28 cellular contexts compared by ENCODE assay signal in genomic region chr6:165118736-165119135, GRCh38.
DNase-seq lines count a peak whose midpoint lies in the region; ATAC-seq, FAIRE-seq and TF ChIP-seq lines count a peak whose summit lies in the region.
"Had no signal": no experiment of that assay in that cellular context is flagged by ENCODE, and none has a peak within 500 bp of the region (broad histone marks: within the 10 kb centered on the region; RNA-seq: fewer than 3 reads in every experiment).

No MANE protein-coding gene starts in this region.

- no peak overlapping the region for H3K4me3 Mint-ChIP-seq in neural crest cell
- H3K4me3 Mint-ChIP-seq in stimulated activated effector memory CD8-positive, alpha-beta T cell treated with anti-CD3 and anti-CD28 coated beads, Interleukin-12 subunit alpha, Interleukin-12 subunit beta, amount 100 ng/mL, for 72 hours, result no peak overlapping the region
- H3K4me3 Mint-ChIP-seq: CD4-positive, alpha-beta memory T cell had no signal

- H4K20me1 ChIP-seq in PC-3 (ENCODE audit: low read length) (no peaks in the 10 kb centered on the region), osteoblast (ENCODE audit: insufficient read depth, low read length) (no peaks in the 10 kb centered on the region)
- H4K20me1 ChIP-seq: BLaER1 had no signal

- no peaks in the 10 kb centered on the region for H3K27me3 Mint-ChIP-seq in neural crest cell (ENCODE audit: low read depth)
- H3K27me3 Mint-ChIP-seq: CD4-positive, alpha-beta memory T cell had no signal

- ATAC-seq in PC-3 (peak; percentile 31; the same call in 1 of the 2 replicates), GM21825 (IDR thresholded peaks at IDR 0.05; ENCODE audit: unreplicated experiment) (no peak)
- no peak for ATAC-seq in stimulated activated effector memory CD8-positive, alpha-beta T cell treated with anti-CD3 and anti-CD28 coated beads, Interleukin-12 subunit alpha, Interleukin-12 subunit beta, amount 100 ng/mL, for 72 hours
- ATAC-seq: GM12878, HCT116 had no signal

- TF ChIP-seq CTCF in C4-2B (conservative IDR thresholded peaks at IDR 0.05), result no peak
- TF ChIP-seq CTCF in PC-3 (conservative IDR thresholded peaks at IDR 0.05; ENCODE audit: low read depth, low read length), result no peak
- no peak for TF ChIP-seq CTCF in bronchial epithelial cell (IDR thresholded peaks at IDR 0.05; ENCODE audit: insufficient read depth, low read length, severe bottlenecking)
- TF ChIP-seq CTCF in neural crest cell (conservative IDR thresholded peaks at IDR 0.05), result no peak
- TF ChIP-seq CTCF in osteoblast (IDR thresholded peaks at IDR 0.05; ENCODE audit: extremely low read depth, low read depth, low read length), result no peak

- DNase-seq in PC-3 (peak; percentile 89), bronchial epithelial cell (ENCODE audit: low read depth) (peak; percentile 65), neural crest cell (ENCODE audit: low read depth, low spot score) (no peak), osteoblast (ENCODE audit: insufficient read length, low spot score, missing footprints) (no peak), NCI-H1092 treated with DMSO at 0.1 percent for 48 hours (lab: John Stamatoyannopoulos, UW) (no peak)
- DNase-seq in stimulated activated effector memory CD8-positive, alpha-beta T cell treated with anti-CD3 and anti-CD28 coated beads, Interleukin-12 subunit alpha, Interleukin-12 subunit beta, amount 100 ng/mL, for 72 hours (ENCODE audit: low spot score in 2 of 2), result no peak
- DNase-seq: ACHN; Caco-2; CD4-positive, alpha-beta memory T cell; DMS 273 treated with DMSO at 0.1 percent for 48 hours; DND-41; GOT3; IMR-90; MV-4-11; NCI-H1417; NCI-H187; NCI-H510A; SHP77; SW 1271 had no signal

- no peaks in the 10 kb centered on the region for H3F3A ChIP-seq in PC-3 (ENCODE audit: low read length, unreplicated experiment)

- peaks cover 2% of the 10 kb centered on the region for H3K36me3 Mint-ChIP-seq in neural crest cell (ENCODE audit: low read depth)
- no peaks in the 10 kb centered on the region for H3K36me3 Mint-ChIP-seq in stimulated activated effector memory CD8-positive, alpha-beta T cell treated with anti-CD3 and anti-CD28 coated beads, Interleukin-12 subunit alpha, Interleukin-12 subunit beta, amount 100 ng/mL, for 72 hours
- H3K36me3 Mint-ChIP-seq: CD4-positive, alpha-beta memory T cell had no signal

- H3K4me2 ChIP-seq in PC-3 (ENCODE audit: low read length), result peak overlapping the region; percentile 58
- no peak overlapping the region for H3K4me2 ChIP-seq in osteoblast (ENCODE audit: insufficient read depth, low read length)
- H3K4me2 ChIP-seq: BLaER1, KMS-11 had no signal

- H3K9me3 Mint-ChIP-seq in neural crest cell, result peaks cover 9% of the 10 kb centered on the region
- peaks cover 6% of the 10 kb centered on the region for H3K9me3 Mint-ChIP-seq in stimulated activated effector memory CD8-positive, alpha-beta T cell treated with anti-CD3 and anti-CD28 coated beads, Interleukin-12 subunit alpha, Interleukin-12 subunit beta, amount 100 ng/mL, for 72 hours

- peaks cover 19% of the 10 kb centered on the region for H3K4me1 Mint-ChIP-seq in neural crest cell
- no peaks in the 10 kb centered on the region for H3K4me1 Mint-ChIP-seq in stimulated activated effector memory CD8-positive, alpha-beta T cell treated with anti-CD3 and anti-CD28 coated beads, Interleukin-12 subunit alpha, Interleukin-12 subunit beta, amount 100 ng/mL, for 72 hours
- H3K4me1 Mint-ChIP-seq: CD4-positive, alpha-beta memory T cell had no signal

- H3K27ac Mint-ChIP-seq in neural crest cell (ENCODE audit: unreplicated experiment), result peak overlapping the region; percentile 25
- H3K27ac Mint-ChIP-seq in stimulated activated effector memory CD8-positive, alpha-beta T cell treated with anti-CD3 and anti-CD28 coated beads, Interleukin-12 subunit alpha, Interleukin-12 subunit beta, amount 100 ng/mL, for 72 hours, result no peak overlapping the region
- H3K27ac Mint-ChIP-seq: CD4-positive, alpha-beta memory T cell had no signal

- peak overlapping the region; percentile 56; the same call in 1 of the 2 replicates for H3K9ac ChIP-seq in PC-3 (ENCODE audit: low read length)
- H3K9ac ChIP-seq: BLaER1, KMS-11 had no signal

- H3K4me1 ChIP-seq in PC-3 (ENCODE audit: insufficient read depth, low read length) (peaks cover 19% of the 10 kb centered on the region), osteoblast (ENCODE audit: insufficient read depth, low read length) (peaks cover 11% of the 10 kb centered on the region)
- H3K4me1 ChIP-seq: BLaER1, Caco-2 had no signal

- H3K4me3 ChIP-seq in PC-3 (ENCODE audit: low read length) (peak overlapping the region; percentile 25; the same call in 1 of the 2 replicates), bronchial epithelial cell (ENCODE audit: low read depth, low read length) (no peak overlapping the region), osteoblast (ENCODE audit: insufficient read depth, low read length) (no peak overlapping the region)
- H3K4me3 ChIP-seq: BLaER1, GM12878, SK-N-MC had no signal

- FAIRE-seq in bronchial epithelial cell (lab: Jason Lieb, UNC), result no peak
- FAIRE-seq: GM12878, RCC 7860 had no signal

- H3K9me2 ChIP-seq in PC-3 (replicated peaks; ENCODE audit: low read length), result no peaks in the 10 kb centered on the region

- H2AFZ ChIP-seq in PC-3 (ENCODE audit: low read length) (0 out of 2 replicates have a peak overlapping the region, but pooled peaks have one; percentile 9), osteoblast (ENCODE audit: low read length) (no peak overlapping the region)

- CTCF ChIA-PET in PC-3 (lab: Charles Lee), result no interaction called here

- BruUV-seq in PC-3 (replicated peaks; lab: Mats Ljungman, UMichigan), result no TSS peak

- H3K79me2 ChIP-seq in PC-3 (ENCODE audit: low read length) (no peaks in the 10 kb centered on the region), osteoblast (ENCODE audit: insufficient read depth, low read length) (no peaks in the 10 kb centered on the region)

- intact Hi-C loops in PC-3 (cut with micrococcal nuclease), result no loop called here

- POLR2A ChIA-PET in PC-3 (lab: Charles Lee; ENCODE audit: unreplicated experiment), result no interaction called here

- peak overlapping the region; percentile 46 for H3K27ac ChIP-seq in C4-2B
- peak overlapping the region; percentile 93 for H3K27ac ChIP-seq in PC-3 (ENCODE audit: low read length)
- H3K27ac ChIP-seq in osteoblast (ENCODE audit: low read depth, low read length), result no peak overlapping the region
- H3K27ac ChIP-seq: 22Rv1, BLaER1, KMS-11, SK-N-MC had no signal

- H3K9me3 ChIP-seq in PC-3 (ENCODE audit: low read length) (no peaks in the 10 kb centered on the region), osteoblast (ENCODE audit: low read depth, low read length) (no peaks in the 10 kb centered on the region)
- H3K9me3 ChIP-seq: Caco-2 had no signal

- no peaks in the 10 kb centered on the region for H3K36me3 ChIP-seq in PC-3 (ENCODE audit: low read depth, low read length)
- no peaks in the 10 kb centered on the region for H3K36me3 ChIP-seq in bronchial epithelial cell (ENCODE audit: control insufficient read depth, insufficient read depth, low read length)
- no peaks in the 10 kb centered on the region for H3K36me3 ChIP-seq in osteoblast (ENCODE audit: insufficient read depth, low read length)
- H3K36me3 ChIP-seq: BLaER1 had no signal

- H3K27me3 ChIP-seq in PC-3 (ENCODE audit: low read length), result no peaks in the 10 kb centered on the region
- H3K27me3 ChIP-seq in bronchial epithelial cell (ENCODE audit: control insufficient read depth, insufficient read depth, low read length), result no peaks in the 10 kb centered on the region
- H3K27me3 ChIP-seq in osteoblast (ENCODE audit: insufficient read depth, low read length), result no peaks in the 10 kb centered on the region
- H3K27me3 ChIP-seq: BLaER1 had no signal

Comparison
In these comparisons a context has a peak if more than half of its experiments do, and no peak if none do; other contexts are left out.
1. DNase-seq: peak in PC-3 (single experiment) and bronchial epithelial cell (single experiment); none in neural crest cell (single experiment), osteoblast (single experiment), NCI-H1092 treated with DMSO at 0.1 percent for 48 hours (single experiment) and stimulated activated effector memory CD8-positive, alpha-beta T cell treated with anti-CD3 and anti-CD28 coated beads, Interleukin-12 subunit alpha, Interleukin-12 subunit beta, amount 100 ng/mL, for 72 hours (0 of 2).